Comparison of ENCODE assay signal across 9 cellular contexts in genomic region chr11:2526808-2527381, GRCh38.
A peak's percentile ranks its signal among the peaks of the same experiment; 100 is the strongest.
DNase-seq lines count a peak whose midpoint lies in the region; ATAC-seq and TF ChIP-seq lines count a peak whose summit lies in the region.
"Had no signal": no experiment of that assay in that cellular context is flagged by ENCODE, and none has a peak within 500 bp of the region (broad histone marks: within the 10 kb centered on the region; RNA-seq: fewer than 3 reads in every experiment).

No MANE protein-coding gene starts in this region.

- no peak overlapping the region for H3K27ac Mint-ChIP-seq in activated CD8-positive, alpha-beta memory T cell treated with anti-CD3 and anti-CD28 coated beads, Interleukin-2, amount 10 ng/mL, durations not matched to agents 7 days and 5 days
- H3K27ac Mint-ChIP-seq in activated T-helper 17 cell treated with anti-CD3 and anti-CD28 coated beads, Interleukin-2, amount 50 U/mL, for 72 hours, result peak overlapping the region; percentile 84

- CTCF ChIA-PET in activated CD8-positive, alpha-beta memory T cell treated with anti-CD3 and anti-CD28 coated beads, Interleukin-2, amount 10 ng/mL, durations not matched to agents 7 days and 5 days (lab: Charles Lee), result interaction anchor here (0.8 to 10.3 kb wide), 2 partner anchors 98 to 362 kb away, joined by 3 to 471 read pairs; partner anchors contain the start of gene CDKN1C

- DNase-seq in activated CD8-positive, alpha-beta memory T cell treated with anti-CD3 and anti-CD28 coated beads for 24 hours, result peak; percentile 63
- DNase-seq in activated CD8-positive, alpha-beta memory T cell treated with anti-CD3 and anti-CD28 coated beads, Interleukin-2, amount 10 ng/mL, durations not matched to agents 7 days and 5 days, result no peak
- peak; percentile 50 for DNase-seq in lung (ENCODE audit: low spot score)
- DNase-seq in NCI-H2171 treated with DMSO at 0.1 percent for 48 hours (lab: John Stamatoyannopoulos, UW), result no peak
- no peak for DNase-seq in RKO (ENCODE audit: low spot score)
- no peak for DNase-seq in occipital lobe (lab: John Stamatoyannopoulos, UW)

- no peaks in the 10 kb centered on the region for H3K27me3 ChIP-seq in lung (ENCODE audit: control insufficient read depth, insufficient read depth)

- peaks cover 2% of the 10 kb centered on the region for H3K27me3 Mint-ChIP-seq in activated CD8-positive, alpha-beta memory T cell treated with anti-CD3 and anti-CD28 coated beads, Interleukin-2, amount 10 ng/mL, durations not matched to agents 7 days and 5 days
- H3K27me3 Mint-ChIP-seq in activated T-helper 17 cell treated with anti-CD3 and anti-CD28 coated beads, Interleukin-2, amount 50 U/mL, for 72 hours, result no peaks in the 10 kb centered on the region

- H3K36me3 Mint-ChIP-seq in activated CD8-positive, alpha-beta memory T cell treated with anti-CD3 and anti-CD28 coated beads, Interleukin-2, amount 10 ng/mL, durations not matched to agents 7 days and 5 days, result no peaks in the 10 kb centered on the region
- H3K36me3 Mint-ChIP-seq in activated T-helper 17 cell treated with anti-CD3 and anti-CD28 coated beads, Interleukin-2, amount 50 U/mL, for 72 hours (ENCODE audit: low read depth), result no peaks in the 10 kb centered on the region

- peaks cover 2% of the 10 kb centered on the region for H3K4me1 Mint-ChIP-seq in activated CD8-positive, alpha-beta memory T cell treated with anti-CD3 and anti-CD28 coated beads, Interleukin-2, amount 10 ng/mL, durations not matched to agents 7 days and 5 days
- H3K4me1 Mint-ChIP-seq in activated T-helper 17 cell treated with anti-CD3 and anti-CD28 coated beads, Interleukin-2, amount 50 U/mL, for 72 hours, result no peaks in the 10 kb centered on the region

- no peak overlapping the region for H3K4me3 Mint-ChIP-seq in activated CD8-positive, alpha-beta memory T cell treated with anti-CD3 and anti-CD28 coated beads, Interleukin-2, amount 10 ng/mL, durations not matched to agents 7 days and 5 days
- H3K4me3 Mint-ChIP-seq in activated T-helper 17 cell treated with anti-CD3 and anti-CD28 coated beads, Interleukin-2, amount 50 U/mL, for 72 hours, result peak overlapping the region; percentile 55

- H3K36me3 ChIP-seq in lung (ENCODE audit: control insufficient read depth in 2 of 2, insufficient read depth in 2 of 2, low read length in 2 of 2), result no peaks in the 10 kb centered on the region

- WGBS in lung, 2 donors, result 35 to 38% methylated on average over 25 of the region's 25 CpGs

- no peaks in the 10 kb centered on the region for H3K9me3 Mint-ChIP-seq in activated CD8-positive, alpha-beta memory T cell treated with anti-CD3 and anti-CD28 coated beads, Interleukin-2, amount 10 ng/mL, durations not matched to agents 7 days and 5 days (ENCODE audit: low read depth)
- H3K9me3 Mint-ChIP-seq in activated T-helper 17 cell treated with anti-CD3 and anti-CD28 coated beads, Interleukin-2, amount 50 U/mL, for 72 hours, result no peaks in the 10 kb centered on the region

- no peak for TF ChIP-seq CTCF in lung (IDR thresholded peaks at IDR 0.05; ENCODE audit: control extremely low read depth, extremely low read depth)

- H3K27ac ChIP-seq in lung (ENCODE audit: low read depth in 1 of 2, low read length in 1 of 2), result no peak overlapping the region
- H3K27ac ChIP-seq: C4-2B had no signal

- H3K9me3 ChIP-seq in lung (ENCODE audit: control insufficient read depth in 2 of 2, insufficient read depth in 1 of 2, low read length in 1 of 2), result no peaks in the 10 kb centered on the region

- H3K4me1 ChIP-seq in lung (ENCODE audit: control insufficient read depth in 2 of 2, insufficient read depth in 2 of 2, low read length in 2 of 2), result peaks cover 0 to 2% of the 10 kb centered on the region in 2 donors

- H3K4me3 ChIP-seq in lung, result no peak overlapping the region

- no peak for ATAC-seq in activated CD8-positive, alpha-beta memory T cell treated with anti-CD3 and anti-CD28 coated beads, Interleukin-2, amount 10 ng/mL, durations not matched to agents 7 days and 5 days
- ATAC-seq in HG03354 (IDR thresholded peaks at IDR 0.05; ENCODE audit: poor library complexity, severe bottlenecking, unreplicated experiment) (peak; percentile 69), lung (ENCODE audit: insufficient read depth, low FRiP score) (peak; percentile 30)
- peak; percentile 44 for ATAC-seq in activated T-helper 17 cell treated with anti-CD3 and anti-CD28 coated beads, Interleukin-2, amount 50 U/mL, for 72 hours (replicated peaks)

Comparison
In these comparisons a context has a peak if more than half of its experiments do, and no peak if none do; other contexts are left out.
1. DNase-seq: peak in activated CD8-positive, alpha-beta memory T cell treated with anti-CD3 and anti-CD28 coated beads for 24 hours (single experiment) and lung (single experiment); none in activated CD8-positive, alpha-beta memory T cell treated with anti-CD3 and anti-CD28 coated beads, Interleukin-2, amount 10 ng/mL, durations not matched to agents 7 days and 5 days (single experiment), NCI-H2171 treated with DMSO at 0.1 percent for 48 hours (single experiment), RKO (single experiment) and occipital lobe (single experiment).